In genomic region chr14:86065407-86065806, GRCh38 we compare ENCODE assay signal across 7 cellular contexts.
"Had no signal": no experiment of that assay in that cellular context is flagged by ENCODE, and none has a peak within 500 bp of the region (broad histone marks: within the 10 kb centered on the region; RNA-seq: fewer than 3 reads in every experiment).

No MANE protein-coding gene starts in this region.

- H3K27ac Mint-ChIP-seq: IgD-negative memory B cell had no signal

- H3K27me3 Mint-ChIP-seq: IgD-negative memory B cell had no signal

- DNase-seq: IMR-90, KBM-7, KG1 had no signal

- H3K27ac ChIP-seq: HL-60 had no signal

- H3K36me3 Mint-ChIP-seq: IgD-negative memory B cell had no signal

- FAIRE-seq: HTR-8/SVneo, K562 had no signal

- H3K4me3 Mint-ChIP-seq: IgD-negative memory B cell had no signal

- ATAC-seq: K562 had no signal

- H3K4me3 ChIP-seq: K562 had no signal
